Comparison of ENCODE assay signal across 24 cellular contexts in the genomic region with DNA sequence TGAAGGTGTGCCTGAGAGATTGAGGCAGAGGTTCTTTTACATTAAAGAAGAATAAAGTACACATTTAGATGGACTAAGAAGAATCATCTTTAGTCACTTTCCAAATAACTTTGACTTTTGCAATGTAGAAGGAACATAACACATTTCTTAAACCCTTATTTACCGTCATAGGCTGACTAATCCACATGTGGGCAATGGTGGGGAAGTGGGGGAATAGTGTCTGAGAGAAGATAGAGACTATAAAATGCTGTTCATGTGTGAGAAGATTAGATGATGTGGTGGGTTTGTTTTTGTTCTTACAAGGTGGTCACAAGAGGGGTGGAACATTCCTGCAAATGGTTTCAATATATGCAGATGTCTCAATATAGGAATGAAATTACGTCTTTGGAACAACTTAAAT. TPM values are rescaled to one million over a fixed set of nuclear protein-coding genes. Genes with fewer than 3 reads are reported as not detected.
DNase-seq lines count a peak whose midpoint lies in the region; ATAC-seq and TF ChIP-seq lines count a peak whose summit lies in the region.
"Had no signal": no experiment of that assay in that cellular context is flagged by ENCODE, and none has a peak within 500 bp of the region (broad histone marks: within the 10 kb centered on the region; RNA-seq: fewer than 3 reads in every experiment).

No MANE protein-coding gene starts in this region.

- H3K27me3 ChIP-seq in mucosa of rectum (ENCODE audit: control insufficient read depth in 2 of 2, insufficient read depth in 2 of 2, low read length in 2 of 2) (no peaks in the 10 kb centered on the region), stomach (no peaks in the 10 kb centered on the region)

- no peaks in the 10 kb centered on the region for H3K36me3 Mint-ChIP-seq in T-helper 17 cell (ENCODE audit: low read depth)

- intact Hi-C loops in stomach (cut with DNase I; ENCODE audit: low total_unique reads) = no loop called here

- H3K4me3 Mint-ChIP-seq in T-helper 17 cell = no peak overlapping the region

- H3K27me3 Mint-ChIP-seq in T-helper 17 cell = peaks cover 47% of the 10 kb centered on the region

- no peak overlapping the region for H3K27ac Mint-ChIP-seq in T-helper 17 cell

- ATAC-seq in T-helper 17 cell = no peak
- ATAC-seq in HG03521 (IDR thresholded peaks at IDR 0.05; ENCODE audit: unreplicated experiment) = no peak
- ATAC-seq in HG03457 (IDR thresholded peaks at IDR 0.05; ENCODE audit: unreplicated experiment) = no peak
- no peak for ATAC-seq in GM21786 (IDR thresholded peaks at IDR 0.05; ENCODE audit: unreplicated experiment)

- H3K27ac ChIP-seq in mucosa of rectum (ENCODE audit: low read depth in 2 of 2, low read length in 2 of 2) (peak overlapping the region; percentile 32 to 38), stomach (peak overlapping the region in 3 of 5 donors; percentile 15 to 45 (median 39))
- H3K27ac ChIP-seq: C4-2B had no signal

- no peak for TF ChIP-seq POLR2A in stomach (IDR thresholded peaks at IDR 0.05)

- H3K36me3 ChIP-seq in mucosa of rectum (ENCODE audit: control insufficient read depth in 2 of 2, insufficient read depth in 2 of 2, low read length in 2 of 2) = no peaks in the 10 kb centered on the region
- H3K36me3 ChIP-seq in stomach = no peaks in the 10 kb centered on the region
- H3K36me3 ChIP-seq: HAP-1 had no signal

- no peak for TF ChIP-seq EP300 in stomach (IDR thresholded peaks at IDR 0.05)

- H3K4me1 ChIP-seq in mucosa of rectum (ENCODE audit: control insufficient read depth in 2 of 2, insufficient read depth in 2 of 2, low read length in 2 of 2) = no peaks in the 10 kb centered on the region
- H3K4me1 ChIP-seq in stomach = no peaks in the 10 kb centered on the region
- H3K4me1 ChIP-seq: Caco-2, HAP-1 had no signal

- H3K9ac ChIP-seq in mucosa of rectum (ENCODE audit: low read depth in 1 of 2, low read length in 2 of 2) = no peak overlapping the region

- DNase-seq in CD1c-positive myeloid dendritic cell (ENCODE audit: extremely low spot score) (peak; percentile 73), MV-4-11 (lab: John Stamatoyannopoulos, UW) (peak; percentile 49), stomach (no peak), T-helper 17 cell (no peak)
- DNase-seq: Caco-2; DMS153; EL; IMR-90; Karpas-422; NCI-H1436; NCI-H2029; NCI-H2171; NCI-H446; NK-92 treated with Interleukin-12 subunit alpha and Interleukin-12 subunit beta, amount 100 ng/mL, for 24 hours; OCI-M1; SIG-M5 had no signal

- TF ChIP-seq CTCF in stomach (IDR thresholded peaks at IDR 0.05) = no peak

- H3K4me1 Mint-ChIP-seq in T-helper 17 cell = no peaks in the 10 kb centered on the region

- H3K9me3 ChIP-seq in mucosa of rectum (ENCODE audit: control insufficient read depth in 2 of 2, low read length in 2 of 2) = no peaks in the 10 kb centered on the region
- H3K9me3 ChIP-seq in stomach = no peaks in the 10 kb centered on the region
- no peaks in the 10 kb centered on the region for H3K9me3 ChIP-seq in T-helper 17 cell (ENCODE audit: control insufficient read depth, low read length, poor library complexity, severe bottlenecking)
- H3K9me3 ChIP-seq: Caco-2, HAP-1 had no signal

- H3K4me3 ChIP-seq in mucosa of rectum (ENCODE audit: low read length in 2 of 2) = no peak overlapping the region
- no peak overlapping the region for H3K4me3 ChIP-seq in stomach
- H3K4me3 ChIP-seq: HAP-1 had no signal

- 75 to 86% (median 77%) methylated on average over 2 of the region's 2 CpGs for WGBS in stomach, 5 donors

RNA-seq across cellular contexts. Expression of a gene that starts 1.8 kb away (rescaled TPM):
- total RNA-seq in stomach = 10 to 100 TPM in 2 of 5 donors, 1 to 10 TPM in 2, not detected in 1; 1.4 to 28.1 (median 14.6) TPM
- polyA plus RNA-seq in stomach = 10 to 100 TPM in 1 of 3 donors, 1 to 10 TPM in 2; 5.4 to 12.0 (median 6.6) TPM
- total RNA-seq in T-helper 17 cell = under 1 TPM in 1 of 2 donors, not detected in 1; 0.50 TPM
- total RNA-seq: Caco-2, HT-29, IMR-90, RPMI7951 had no signal
- polyA plus RNA-seq: IMR-90 had no signal

RNA-seq across cellular contexts. Expression of a gene that starts 39.4 kb away (rescaled TPM):
- 10 to 100 TPM in 1 of 5 donors, 1 to 10 TPM in 4; 1.3 to 16.2 (median 2.3) TPM for total RNA-seq in stomach
- polyA plus RNA-seq in stomach = under 1 TPM in 1 of 3 donors, not detected in 2; 0.25 TPM
- total RNA-seq in T-helper 17 cell = 1 to 10 TPM in 1 of 2 donors, under 1 TPM in 1; 0.47 to 1.1 TPM
- total RNA-seq: Caco-2, IMR-90, RPMI7951 had no signal
- polyA plus RNA-seq: IMR-90 had no signal

RNA-seq across cellular contexts. Expression of a gene that starts 44.8 kb away (rescaled TPM):
- total RNA-seq in stomach (not detected), T-helper 17 cell (not detected)
- not detected for polyA plus RNA-seq in stomach
- total RNA-seq: Caco-2, HT-29, IMR-90, RPMI7951 had no signal
- polyA plus RNA-seq: IMR-90 had no signal

Comparison
In these comparisons a context has a peak if more than half of its experiments do, and no peak if none do; other contexts are left out.
1. DNase-seq: peak in CD1c-positive myeloid dendritic cell (single experiment) and MV-4-11 (single experiment); none in stomach (single experiment) and T-helper 17 cell (0 of 3).